Comparison of ENCODE assay signal across 1 cellular context in genomic region chr5:132268698-132269551, GRCh38.
A peak's percentile ranks its signal among the peaks of the same experiment; 100 is the strongest.
TF ChIP-seq lines count a peak whose summit lies in the region.

No MANE protein-coding gene starts in this region.

TF ChIP-seq in HepG2, 621 proteins besides CTCF, POLR2A, EP300 and RAD21 (continues in another document):
- TF ChIP-seq BHLHE40 (IDR thresholded peaks at IDR 0.05; ENCODE audit: low read length) = no peak; the same call in 1 of the 2 replicates
- TF ChIP-seq ZNF616 (CRISPR knock-in tag; IDR thresholded peaks at IDR 0.05; ENCODE audit: low read depth) = no peak
- no peak for TF ChIP-seq ZNF543 (CRISPR knock-in tag; IDR thresholded peaks at IDR 0.05)
- no peak for TF ChIP-seq ZFP36L2 (CRISPR knock-in tag; IDR thresholded peaks at IDR 0.05)
- no peak for TF ChIP-seq KAT2B (IDR thresholded peaks at IDR 0.05; ENCODE audit: borderline replicate concordance, low read depth, low read length)
- TF ChIP-seq, protein P1, sequence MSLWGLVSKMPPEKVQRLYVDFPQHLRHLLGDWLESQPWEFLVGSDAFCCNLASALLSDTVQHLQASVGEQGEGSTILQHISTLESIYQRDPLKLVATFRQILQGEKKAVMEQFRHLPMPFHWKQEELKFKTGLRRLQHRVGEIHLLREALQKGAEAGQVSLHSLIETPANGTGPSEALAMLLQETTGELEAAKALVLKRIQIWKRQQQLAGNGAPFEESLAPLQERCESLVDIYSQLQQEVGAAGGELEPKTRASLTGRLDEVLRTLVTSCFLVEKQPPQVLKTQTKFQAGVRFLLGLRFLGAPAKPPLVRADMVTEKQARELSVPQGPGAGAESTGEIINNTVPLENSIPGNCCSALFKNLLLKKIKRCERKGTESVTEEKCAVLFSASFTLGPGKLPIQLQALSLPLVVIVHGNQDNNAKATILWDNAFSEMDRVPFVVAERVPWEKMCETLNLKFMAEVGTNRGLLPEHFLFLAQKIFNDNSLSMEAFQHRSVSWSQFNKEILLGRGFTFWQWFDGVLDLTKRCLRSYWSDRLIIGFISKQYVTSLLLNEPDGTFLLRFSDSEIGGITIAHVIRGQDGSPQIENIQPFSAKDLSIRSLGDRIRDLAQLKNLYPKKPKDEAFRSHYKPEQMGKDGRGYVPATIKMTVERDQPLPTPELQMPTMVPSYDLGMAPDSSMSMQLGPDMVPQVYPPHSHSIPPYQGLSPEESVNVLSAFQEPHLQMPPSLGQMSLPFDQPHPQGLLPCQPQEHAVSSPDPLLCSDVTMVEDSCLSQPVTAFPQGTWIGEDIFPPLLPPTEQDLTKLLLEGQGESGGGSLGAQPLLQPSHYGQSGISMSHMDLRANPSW (CRISPR knock-in tag; IDR thresholded peaks at IDR 0.05; ENCODE audit: borderline replicate concordance) = no peak
- TF ChIP-seq KDM5B (CRISPR knock-in tag; IDR thresholded peaks at IDR 0.05; ENCODE audit: borderline replicate concordance) = no peak
- TF ChIP-seq LCORL (IDR thresholded peaks at IDR 0.05) = no peak
- TF ChIP-seq LCORL (CRISPR knock-in tag; IDR thresholded peaks at IDR 0.05) = no peak
- TF ChIP-seq TBL1XR1 (IDR thresholded peaks at IDR 0.05; ENCODE audit: borderline replicate concordance, low read length, partially characterized antibody) = no peak
- TF ChIP-seq ZNF609 (CRISPR knock-in tag; IDR thresholded peaks at IDR 0.05; ENCODE audit: borderline replicate concordance) = no peak
- no peak for TF ChIP-seq ZNF75D (CRISPR knock-in tag; IDR thresholded peaks at IDR 0.05; ENCODE audit: borderline replicate concordance)
- no peak for TF ChIP-seq SRSF9 (IDR thresholded peaks at IDR 0.05; ENCODE audit: borderline replicate concordance, insufficient read depth, low read depth, low read length, poor library complexity, severe bottlenecking)
- TF ChIP-seq IRF1 (CRISPR knock-in tag; IDR thresholded peaks at IDR 0.05; ENCODE audit: low read depth) = no peak
- peak; percentile 95 for TF ChIP-seq ZNF574 (CRISPR knock-in tag; IDR thresholded peaks at IDR 0.05)
- no peak for TF ChIP-seq YY1 (IDR thresholded peaks at IDR 0.05; ENCODE audit: insufficient read depth, insufficient replicate concordance, low read depth, low read length)
- no peak for TF ChIP-seq ASH2L (IDR thresholded peaks at IDR 0.05; ENCODE audit: insufficient read length, low read depth, low read length)
- TF ChIP-seq ZNF263 (CRISPR knock-in tag; IDR thresholded peaks at IDR 0.05) = 0 out of 2 replicates have a peak, but pooled peaks have one; percentile 57
- TF ChIP-seq FOSL1 (CRISPR knock-in tag; IDR thresholded peaks at IDR 0.05; ENCODE audit: borderline replicate concordance) = no peak
- TF ChIP-seq KMT2A (CRISPR knock-in tag; IDR thresholded peaks at IDR 0.05) = no peak
- peak; percentile 96 for TF ChIP-seq ZSCAN25 (CRISPR knock-in tag; IDR thresholded peaks at IDR 0.05)
- TF ChIP-seq FOSL2 (CRISPR knock-in tag; IDR thresholded peaks at IDR 0.05) = no peak
- TF ChIP-seq NFE2L2 (IDR thresholded peaks at IDR 0.05; ENCODE audit: low read length) = no peak
- no peak for TF ChIP-seq MTF2 (CRISPR knock-in tag; IDR thresholded peaks at IDR 0.05; ENCODE audit: borderline replicate concordance)
- TF ChIP-seq ZNF138 (CRISPR knock-in tag; IDR thresholded peaks at IDR 0.05; ENCODE audit: low read depth) = no peak
- TF ChIP-seq IRX3 (CRISPR knock-in tag; IDR thresholded peaks at IDR 0.05; ENCODE audit: borderline replicate concordance, low read depth) = no peak
- TF ChIP-seq, protein P2, sequence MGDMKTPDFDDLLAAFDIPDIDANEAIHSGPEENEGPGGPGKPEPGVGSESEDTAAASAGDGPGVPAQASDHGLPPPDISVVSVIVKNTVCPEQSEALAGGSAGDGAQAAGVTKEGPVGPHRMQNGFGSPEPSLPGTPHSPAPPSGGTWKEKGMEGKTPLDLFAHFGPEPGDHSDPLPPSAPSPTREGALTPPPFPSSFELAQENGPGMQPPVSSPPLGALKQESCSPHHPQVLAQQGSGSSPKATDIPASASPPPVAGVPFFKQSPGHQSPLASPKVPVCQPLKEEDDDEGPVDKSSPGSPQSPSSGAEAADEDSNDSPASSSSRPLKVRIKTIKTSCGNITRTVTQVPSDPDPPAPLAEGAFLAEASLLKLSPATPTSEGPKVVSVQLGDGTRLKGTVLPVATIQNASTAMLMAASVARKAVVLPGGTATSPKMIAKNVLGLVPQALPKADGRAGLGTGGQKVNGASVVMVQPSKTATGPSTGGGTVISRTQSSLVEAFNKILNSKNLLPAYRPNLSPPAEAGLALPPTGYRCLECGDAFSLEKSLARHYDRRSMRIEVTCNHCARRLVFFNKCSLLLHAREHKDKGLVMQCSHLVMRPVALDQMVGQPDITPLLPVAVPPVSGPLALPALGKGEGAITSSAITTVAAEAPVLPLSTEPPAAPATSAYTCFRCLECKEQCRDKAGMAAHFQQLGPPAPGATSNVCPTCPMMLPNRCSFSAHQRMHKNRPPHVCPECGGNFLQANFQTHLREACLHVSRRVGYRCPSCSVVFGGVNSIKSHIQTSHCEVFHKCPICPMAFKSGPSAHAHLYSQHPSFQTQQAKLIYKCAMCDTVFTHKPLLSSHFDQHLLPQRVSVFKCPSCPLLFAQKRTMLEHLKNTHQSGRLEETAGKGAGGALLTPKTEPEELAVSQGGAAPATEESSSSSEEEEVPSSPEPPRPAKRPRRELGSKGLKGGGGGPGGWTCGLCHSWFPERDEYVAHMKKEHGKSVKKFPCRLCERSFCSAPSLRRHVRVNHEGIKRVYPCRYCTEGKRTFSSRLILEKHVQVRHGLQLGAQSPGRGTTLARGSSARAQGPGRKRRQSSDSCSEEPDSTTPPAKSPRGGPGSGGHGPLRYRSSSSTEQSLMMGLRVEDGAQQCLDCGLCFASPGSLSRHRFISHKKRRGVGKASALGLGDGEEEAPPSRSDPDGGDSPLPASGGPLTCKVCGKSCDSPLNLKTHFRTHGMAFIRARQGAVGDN (CRISPR knock-in tag; IDR thresholded peaks at IDR 0.05) = peak; percentile 42
- TF ChIP-seq NFIB (CRISPR knock-in tag; IDR thresholded peaks at IDR 0.05; ENCODE audit: borderline replicate concordance) = no peak
- TF ChIP-seq HMG20A (CRISPR knock-in tag; IDR thresholded peaks at IDR 0.05; ENCODE audit: borderline replicate concordance) = no peak
- TF ChIP-seq TBP (CRISPR knock-in tag; IDR thresholded peaks at IDR 0.05) = no peak
- TF ChIP-seq CEBPG (CRISPR knock-in tag; IDR thresholded peaks at IDR 0.05) = no peak
- no peak for TF ChIP-seq NONO (IDR thresholded peaks at IDR 0.05)
- TF ChIP-seq NONO (CRISPR knock-in tag; conservative IDR thresholded peaks at IDR 0.05) = 0 out of 2 replicates have a peak, but pooled peaks have one; percentile 11
- TF ChIP-seq ZNF678 (CRISPR knock-in tag; IDR thresholded peaks at IDR 0.05) = no peak
- no peak for TF ChIP-seq PLSCR1 (CRISPR knock-in tag; IDR thresholded peaks at IDR 0.05; ENCODE audit: borderline replicate concordance)
- TF ChIP-seq ZNF749 (CRISPR knock-in tag; IDR thresholded peaks at IDR 0.05; ENCODE audit: borderline replicate concordance) = no peak
- no peak for TF ChIP-seq TMF1 (CRISPR knock-in tag; IDR thresholded peaks at IDR 0.05; ENCODE audit: low read depth)
- no peak for TF ChIP-seq HNF4G (IDR thresholded peaks at IDR 0.05; ENCODE audit: borderline replicate concordance, low read depth, low read length)
- no peak for TF ChIP-seq HNF4G (CRISPR knock-in tag; IDR thresholded peaks at IDR 0.05; ENCODE audit: borderline replicate concordance, low read depth)
- TF ChIP-seq ARNT (IDR thresholded peaks at IDR 0.05) = no peak
- TF ChIP-seq, protein P3, sequence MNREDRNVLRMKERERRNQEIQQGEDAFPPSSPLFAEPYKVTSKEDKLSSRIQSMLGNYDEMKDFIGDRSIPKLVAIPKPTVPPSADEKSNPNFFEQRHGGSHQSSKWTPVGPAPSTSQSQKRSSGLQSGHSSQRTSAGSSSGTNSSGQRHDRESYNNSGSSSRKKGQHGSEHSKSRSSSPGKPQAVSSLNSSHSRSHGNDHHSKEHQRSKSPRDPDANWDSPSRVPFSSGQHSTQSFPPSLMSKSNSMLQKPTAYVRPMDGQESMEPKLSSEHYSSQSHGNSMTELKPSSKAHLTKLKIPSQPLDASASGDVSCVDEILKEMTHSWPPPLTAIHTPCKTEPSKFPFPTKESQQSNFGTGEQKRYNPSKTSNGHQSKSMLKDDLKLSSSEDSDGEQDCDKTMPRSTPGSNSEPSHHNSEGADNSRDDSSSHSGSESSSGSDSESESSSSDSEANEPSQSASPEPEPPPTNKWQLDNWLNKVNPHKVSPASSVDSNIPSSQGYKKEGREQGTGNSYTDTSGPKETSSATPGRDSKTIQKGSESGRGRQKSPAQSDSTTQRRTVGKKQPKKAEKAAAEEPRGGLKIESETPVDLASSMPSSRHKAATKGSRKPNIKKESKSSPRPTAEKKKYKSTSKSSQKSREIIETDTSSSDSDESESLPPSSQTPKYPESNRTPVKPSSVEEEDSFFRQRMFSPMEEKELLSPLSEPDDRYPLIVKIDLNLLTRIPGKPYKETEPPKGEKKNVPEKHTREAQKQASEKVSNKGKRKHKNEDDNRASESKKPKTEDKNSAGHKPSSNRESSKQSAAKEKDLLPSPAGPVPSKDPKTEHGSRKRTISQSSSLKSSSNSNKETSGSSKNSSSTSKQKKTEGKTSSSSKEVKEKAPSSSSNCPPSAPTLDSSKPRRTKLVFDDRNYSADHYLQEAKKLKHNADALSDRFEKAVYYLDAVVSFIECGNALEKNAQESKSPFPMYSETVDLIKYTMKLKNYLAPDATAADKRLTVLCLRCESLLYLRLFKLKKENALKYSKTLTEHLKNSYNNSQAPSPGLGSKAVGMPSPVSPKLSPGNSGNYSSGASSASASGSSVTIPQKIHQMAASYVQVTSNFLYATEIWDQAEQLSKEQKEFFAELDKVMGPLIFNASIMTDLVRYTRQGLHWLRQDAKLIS (CRISPR knock-in tag; IDR thresholded peaks at IDR 0.05) = no peak
